Comparison of ENCODE assay signal across 28 cellular contexts in the genomic region with DNA sequence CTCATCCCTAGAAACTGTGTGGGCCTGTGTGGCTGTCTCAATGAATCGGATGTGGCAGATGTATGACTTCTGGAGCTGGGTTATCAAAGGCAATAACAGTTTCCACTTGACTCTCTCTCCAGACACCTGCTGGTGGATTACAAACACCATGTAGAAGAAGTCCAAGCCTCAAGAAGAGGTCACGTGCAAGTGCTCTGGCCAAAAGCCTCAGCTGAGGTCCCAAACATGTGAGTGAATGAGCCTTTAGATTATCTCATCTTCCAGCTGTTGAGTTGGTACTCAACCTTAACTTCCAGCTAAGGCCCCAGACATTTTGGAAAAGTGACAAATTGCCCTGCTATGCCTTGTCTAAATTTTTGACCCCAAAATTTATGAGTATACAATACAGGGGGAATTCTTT. TPM values are rescaled to one million over a fixed set of nuclear protein-coding genes. Genes with fewer than 3 reads are reported as not detected.
"Had no signal": no experiment of that assay in that cellular context is flagged by ENCODE, and none has a peak within 500 bp of the region (broad histone marks: within the 10 kb centered on the region; RNA-seq: fewer than 3 reads in every experiment).

No MANE protein-coding gene starts in this region.

- DNase-seq: colonic mucosa; effector CD8-positive, alpha-beta T cell; endodermal cell; foreskin melanocyte; glutamatergic neuron; heart right ventricle; hippocampal formation; left cardiac atrium; left lung; mammary epithelial cell; mesendoderm; midbrain; naive thymus-derived CD8-positive, alpha-beta T cell; nephron progenitor cell; nucleus accumbens; sigmoid colon; spleen; stimulated activated naive B cell treated with anti-CD40 and anti-IgM and Interleukin-4, amounts not matched to agents 10 μg/mL and 1 μg/mL and 100 μg/mL, for 72 hours; transverse colon; upper lobe of right lung; uterus had no signal

- H3K27me3 ChIP-seq: colonic mucosa, heart right ventricle, left lung, right atrium auricular region, sigmoid colon, transverse colon, upper lobe of right lung, uterus had no signal

- ATAC-seq: esophagus mucosa; heart right ventricle; left cardiac atrium; left lung; naive thymus-derived CD8-positive, alpha-beta T cell; stimulated activated naive B cell treated with anti-CD40 and anti-IgM and Interleukin-4, amounts not matched to agents 10 μg/mL and 1 μg/mL and 100 μg/mL, for 72 hours; upper lobe of right lung had no signal

- H3K9me3 ChIP-seq: colonic mucosa, heart right ventricle, left lung, prostate gland, right atrium auricular region, sigmoid colon, spleen, thoracic aorta, transverse colon, upper lobe of right lung, uterus had no signal

- H3K4me1 ChIP-seq: colonic mucosa, prostate gland, right atrium auricular region, sigmoid colon, upper lobe of right lung, uterus had no signal

- H3K4me3 ChIP-seq: colonic mucosa, heart right ventricle, left lung, prostate gland, right atrium auricular region, sigmoid colon, skin epidermis, spleen, thoracic aorta, transverse colon, upper lobe of right lung, uterus had no signal

- H3K27ac ChIP-seq: colonic mucosa, epithelial cell of prostate, heart right ventricle, left lung, prostate gland, right atrium auricular region, sigmoid colon, skin epidermis, spleen, thoracic aorta, transverse colon, upper lobe of right lung, uterus had no signal

- H3K36me3 ChIP-seq: colonic mucosa, heart right ventricle, left lung, prostate gland, right atrium auricular region, sigmoid colon, spleen, thoracic aorta, transverse colon, upper lobe of right lung, uterus had no signal

RNA-seq across cellular contexts. Expression of a gene that starts 42.7 kb away (rescaled TPM):
- total RNA-seq: endodermal cell, osteocyte, thoracic aorta had no signal
